1 cellular context compared by ENCODE assay signal in genomic region chr9:104738452-104738851, GRCh38.
TF ChIP-seq lines count a peak whose summit lies in the region.

No MANE protein-coding gene starts in this region.

TF ChIP-seq in K562, 482 proteins besides CTCF, POLR2A, EP300 and RAD21:
- TF ChIP-seq DPF2 (IDR thresholded peaks at IDR 0.05), result 0 out of 2 replicates have a peak, but pooled peaks have one; percentile 20
- TF ChIP-seq GTF2F1 (IDR thresholded peaks at IDR 0.05; ENCODE audit: low read depth, low read length), result no peak
